ENCODE assay signal across 1 cellular context in genomic region chr16:83706394-83706793, GRCh38.
TF ChIP-seq lines count a peak whose summit lies in the region.

No MANE protein-coding gene starts in this region.

TF ChIP-seq in HEK293T, 16 proteins besides CTCF, POLR2A, EP300 and RAD21:
- TF ChIP-seq FOXM1 (IDR thresholded peaks at IDR 0.05; ENCODE audit: borderline replicate concordance) (no peak), LEF1 (IDR thresholded peaks at IDR 0.05; ENCODE audit: borderline replicate concordance) (no peak), TARDBP (IDR thresholded peaks at IDR 0.05) (no peak), L3MBTL2 (conservative IDR thresholded peaks at IDR 0.05) (no peak), BHLHE40 (IDR thresholded peaks at IDR 0.05; ENCODE audit: borderline replicate concordance) (no peak), HDGF (IDR thresholded peaks at IDR 0.05; ENCODE audit: borderline replicate concordance) (no peak), FOXK2 (IDR thresholded peaks at IDR 0.05) (no peak), ELF4 (IDR thresholded peaks at IDR 0.05) (no peak), PKNOX1 (IDR thresholded peaks at IDR 0.05) (no peak), SUZ12 (IDR thresholded peaks at IDR 0.05) (no peak), SP1 (IDR thresholded peaks at IDR 0.05) (no peak), ARNT (IDR thresholded peaks at IDR 0.05) (no peak), NFRKB (IDR thresholded peaks at IDR 0.05) (no peak), ZNF384 (IDR thresholded peaks at IDR 0.05) (no peak)
